ENCODE assay signal across 27 cellular contexts in the genomic region with DNA sequence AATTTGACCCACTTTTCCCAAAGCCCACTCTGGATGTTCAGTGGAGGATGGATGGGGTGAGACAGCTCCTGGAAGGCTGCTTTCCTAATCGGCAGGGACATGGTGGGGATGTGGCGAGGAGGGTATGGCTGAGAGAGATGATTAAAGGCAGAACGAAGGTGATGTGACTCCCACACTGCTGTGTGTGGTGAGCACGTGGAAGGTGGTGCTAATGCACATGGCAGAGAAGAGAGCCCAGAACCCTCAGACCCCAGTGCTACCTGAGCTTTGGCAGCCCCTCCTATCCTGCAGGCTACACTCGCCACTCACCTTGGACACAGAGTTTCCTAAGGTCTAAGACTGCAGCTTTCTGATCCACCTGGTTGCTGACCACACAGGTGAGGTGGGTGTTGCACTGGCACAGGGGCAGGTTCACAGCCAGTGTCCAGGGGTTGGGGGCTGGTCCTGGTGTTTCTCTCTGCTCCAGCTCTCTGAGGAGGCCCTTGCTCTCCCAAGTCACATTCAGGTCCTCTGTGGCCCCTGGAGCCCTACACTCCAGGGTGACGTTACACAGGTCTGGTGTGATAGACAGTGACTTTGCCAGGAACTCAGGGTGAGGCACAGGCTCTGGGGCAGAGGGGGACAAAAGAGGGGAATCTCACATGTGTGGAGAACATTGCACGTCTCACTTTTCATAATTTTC.
"Had no signal": no experiment of that assay in that cellular context is flagged by ENCODE, and none has a peak within 500 bp of the region (broad histone marks: within the 10 kb centered on the region; RNA-seq: fewer than 3 reads in every experiment).

No MANE protein-coding gene starts in this region.

- H3K9me3 Mint-ChIP-seq: effector memory CD8-positive, alpha-beta T cell; nephron; neural progenitor cell; stimulated activated memory B cell treated with anti-CD40 and anti-IgM and Interleukin-4, amounts not matched to agents 10 μg/mL and 1 μg/mL and 100 μg/mL, for 72 hours; stimulated activated naive CD8-positive, alpha-beta T cell treated with anti-CD3 and anti-CD28 coated beads, Interleukin-15, Interleukin-2, amounts not matched to agents 100 ng/mL and 50 ng/mL, for 24 hours had no signal

- H3K4me3 ChIP-seq: gastroesophageal sphincter, heart left ventricle, hepatocyte, left lung, neural progenitor cell, prostate gland, skin epidermis, spleen, thoracic aorta, tibial nerve, upper lobe of right lung, vagina had no signal

- H3K9ac ChIP-seq: neural progenitor cell had no signal

- H2AFZ ChIP-seq: hepatocyte, neural progenitor cell had no signal

- ATAC-seq: effector memory CD8-positive, alpha-beta T cell; esophagus mucosa; foreskin keratinocyte; gastroesophageal sphincter; heart left ventricle; left cardiac atrium; right cardiac atrium; stimulated activated memory B cell treated with anti-CD40 and anti-IgM and Interleukin-4, amounts not matched to agents 10 μg/mL and 1 μg/mL and 100 μg/mL, for 72 hours had no signal

- H3K36me3 Mint-ChIP-seq: naive thymus-derived CD4-positive, alpha-beta T cell; neural progenitor cell; stimulated activated memory B cell treated with anti-CD40 and anti-IgM and Interleukin-4, amounts not matched to agents 10 μg/mL and 1 μg/mL and 100 μg/mL, for 72 hours had no signal

- H3K4me1 ChIP-seq: foreskin keratinocyte, gastroesophageal sphincter, heart left ventricle, left lung, neural progenitor cell, prostate gland, spleen, tibial nerve, upper lobe of right lung, vagina had no signal

- H3K9me3 ChIP-seq: heart left ventricle, left lung, prostate gland, spleen, thoracic aorta, tibial nerve, upper lobe of right lung, vagina had no signal

- H3K4me1 Mint-ChIP-seq: nephron, neural progenitor cell had no signal

- H3K27ac ChIP-seq: epithelial cell of prostate, foreskin keratinocyte, gastroesophageal sphincter, heart left ventricle, hepatocyte, left lung, neural progenitor cell, prostate gland, skin epidermis, spleen, thoracic aorta, tibial nerve, upper lobe of right lung, vagina had no signal

- H3K4me3 Mint-ChIP-seq: effector memory CD8-positive, alpha-beta T cell; naive thymus-derived CD4-positive, alpha-beta T cell; nephron; neural progenitor cell; stimulated activated memory B cell treated with anti-CD40 and anti-IgM and Interleukin-4, amounts not matched to agents 10 μg/mL and 1 μg/mL and 100 μg/mL, for 72 hours; stimulated activated naive CD8-positive, alpha-beta T cell treated with anti-CD3 and anti-CD28 coated beads, Interleukin-15, Interleukin-2, amounts not matched to agents 100 ng/mL and 50 ng/mL, for 24 hours had no signal

- H3K36me3 ChIP-seq: gastroesophageal sphincter, heart left ventricle, left lung, neural progenitor cell, prostate gland, spleen, thoracic aorta, tibial nerve, upper lobe of right lung, vagina had no signal

- FAIRE-seq: colon had no signal

- DNase-seq: dermis blood vessel endothelial cell; effector memory CD8-positive, alpha-beta T cell; foreskin keratinocyte; heart left ventricle; left cardiac atrium; left lung; mesendoderm; midbrain; naive thymus-derived CD4-positive, alpha-beta T cell; right cardiac atrium; spleen; stimulated activated CD4-positive, alpha-beta T cell treated with anti-CD3 and anti-CD28 coated beads, Interleukin-4, amount 100 ng/mL, for 4 hours; upper lobe of right lung had no signal

- H3K27me3 ChIP-seq: foreskin keratinocyte, heart left ventricle, hepatocyte, neural progenitor cell, tibial nerve, upper lobe of right lung, vagina had no signal

- H3K27ac Mint-ChIP-seq: effector memory CD8-positive, alpha-beta T cell; naive thymus-derived CD4-positive, alpha-beta T cell; nephron; neural progenitor cell; stimulated activated memory B cell treated with anti-CD40 and anti-IgM and Interleukin-4, amounts not matched to agents 10 μg/mL and 1 μg/mL and 100 μg/mL, for 72 hours; stimulated activated naive CD8-positive, alpha-beta T cell treated with anti-CD3 and anti-CD28 coated beads, Interleukin-15, Interleukin-2, amounts not matched to agents 100 ng/mL and 50 ng/mL, for 24 hours had no signal

- H3K4me2 ChIP-seq: hepatocyte, neural progenitor cell had no signal

- H3K79me2 ChIP-seq: hepatocyte had no signal
